1 cellular context compared by ENCODE assay signal in the genomic region with DNA sequence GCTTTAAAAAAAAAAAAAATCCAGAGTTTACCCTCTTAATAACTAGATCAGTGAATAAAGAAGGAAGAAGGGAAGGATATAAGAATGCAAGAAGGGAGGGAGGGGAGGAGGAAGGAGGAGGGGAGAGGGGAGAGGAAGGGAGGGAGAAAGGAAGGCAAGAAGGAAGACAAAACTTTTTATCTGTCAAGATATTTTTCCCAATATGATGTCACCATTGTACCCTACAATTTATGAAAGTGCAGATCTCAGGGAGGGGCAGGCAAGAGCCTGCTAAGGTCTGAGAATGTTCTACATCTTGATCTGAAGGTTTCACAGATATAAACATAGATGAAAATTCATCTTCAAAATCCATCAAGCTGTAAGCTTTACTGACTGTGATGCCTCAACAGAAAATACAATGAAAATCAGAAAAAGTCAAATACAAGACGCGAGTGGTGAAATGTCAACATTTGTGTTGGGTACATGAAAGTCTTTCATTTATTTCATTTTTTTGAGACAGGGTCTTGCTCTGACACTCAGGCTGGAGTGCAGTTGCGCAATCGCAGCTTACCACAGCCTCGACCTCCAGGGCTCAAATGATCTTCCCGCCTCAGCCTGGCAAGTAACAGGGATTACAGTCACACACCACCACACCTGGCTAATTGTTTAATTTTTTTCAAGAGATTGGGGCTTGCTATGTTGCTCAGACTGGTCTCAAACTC.
TF ChIP-seq lines count a peak whose summit lies in the region.

No MANE protein-coding gene starts in this region.

TF ChIP-seq in HepG2, 621 proteins besides CTCF, POLR2A, EP300 and RAD21 (continued from another document):
- TF ChIP-seq, protein P1, sequence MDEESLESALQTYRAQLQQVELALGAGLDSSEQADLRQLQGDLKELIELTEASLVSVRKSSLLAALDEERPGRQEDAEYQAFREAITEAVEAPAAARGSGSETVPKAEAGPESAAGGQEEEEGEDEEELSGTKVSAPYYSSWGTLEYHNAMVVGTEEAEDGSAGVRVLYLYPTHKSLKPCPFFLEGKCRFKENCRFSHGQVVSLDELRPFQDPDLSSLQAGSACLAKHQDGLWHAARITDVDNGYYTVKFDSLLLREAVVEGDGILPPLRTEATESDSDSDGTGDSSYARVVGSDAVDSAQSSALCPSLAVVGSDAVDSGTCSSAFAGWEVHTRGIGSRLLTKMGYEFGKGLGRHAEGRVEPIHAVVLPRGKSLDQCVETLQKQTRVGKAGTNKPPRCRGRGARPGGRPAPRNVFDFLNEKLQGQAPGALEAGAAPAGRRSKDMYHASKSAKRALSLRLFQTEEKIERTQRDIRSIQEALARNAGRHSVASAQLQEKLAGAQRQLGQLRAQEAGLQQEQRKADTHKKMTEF (CRISPR knock-in tag; IDR thresholded peaks at IDR 0.05): peak; percentile 18; the same call in 1 of the 2 replicates
- TF ChIP-seq HMG20B (CRISPR knock-in tag; conservative IDR thresholded peaks at IDR 0.05): 0 out of 2 replicates have a peak, but pooled peaks have one; percentile 41
- TF ChIP-seq MEF2D (CRISPR knock-in tag; IDR thresholded peaks at IDR 0.05): 0 out of 2 replicates have a peak, but pooled peaks have one; percentile 34
- TF ChIP-seq SMC3 (IDR thresholded peaks at IDR 0.05; ENCODE audit: low read length): peak; percentile 23; the same call in 1 of the 2 replicates
